19 cellular contexts compared by ENCODE assay signal in genomic region chr3:123693584-123693983, GRCh38.
DNase-seq lines count a peak whose midpoint lies in the region; ATAC-seq and TF ChIP-seq lines count a peak whose summit lies in the region.
"Had no signal": no experiment of that assay in that cellular context is flagged by ENCODE, and none has a peak within 500 bp of the region (broad histone marks: within the 10 kb centered on the region; RNA-seq: fewer than 3 reads in every experiment).

No MANE protein-coding gene starts in this region.

- H3K9me3 ChIP-seq in heart right ventricle (no peaks in the 10 kb centered on the region), osteoblast (ENCODE audit: low read depth, low read length) (no peaks in the 10 kb centered on the region), uterus (no peaks in the 10 kb centered on the region)
- H3K9me3 ChIP-seq: MG63 had no signal

- 75 to 91% methylated on average over 2 of the region's 2 CpGs for WGBS in heart right ventricle, 2 donors

- intact Hi-C loops in heart right ventricle (cut with DNase I), result loop anchor here in 1 of 10 donors (5.0 kb wide), 1 partner anchor 36 kb away; no protein-coding TSS in a partner anchor
- intact Hi-C loops in left cardiac atrium (cut with DNase I), result no loop called here
- intact Hi-C loops in dendritic cell treated with granulocyte-macrophage colony-stimulating factor and Interleukin-4, amounts not matched to agents 40 ng/mL and 50 ng/mL, for 4 days (cut with micrococcal nuclease), result no loop called here
- intact Hi-C loops in uterus (cut with DNase I; ENCODE audit: low total_unique reads), result no loop called here

- no peaks in the 10 kb centered on the region for H3K9me3 Mint-ChIP-seq in dendritic cell treated with granulocyte-macrophage colony-stimulating factor and Interleukin-4, amounts not matched to agents 40 ng/mL and 50 ng/mL, for 4 days
- H3K9me3 Mint-ChIP-seq: type B pancreatic cell had no signal

- ATAC-seq in heart right ventricle (no peak), left cardiac atrium (no peak), HG03457 (IDR thresholded peaks at IDR 0.05; ENCODE audit: unreplicated experiment) (no peak), HG02642 (IDR thresholded peaks at IDR 0.05; ENCODE audit: poor library complexity, unreplicated experiment) (no peak)
- ATAC-seq: left lobe of liver, sciatic nerve had no signal

- TF ChIP-seq CTCF in heart right ventricle (IDR thresholded peaks at IDR 0.05) (no peak), osteoblast (IDR thresholded peaks at IDR 0.05; ENCODE audit: extremely low read depth, low read depth, low read length) (no peak), uterus (IDR thresholded peaks at IDR 0.05) (no peak)

- H3K36me3 ChIP-seq in heart right ventricle, result no peaks in the 10 kb centered on the region
- peaks cover 75% of the 10 kb centered on the region for H3K36me3 ChIP-seq in osteoblast (ENCODE audit: insufficient read depth, low read length)
- no peaks in the 10 kb centered on the region for H3K36me3 ChIP-seq in uterus
- H3K36me3 ChIP-seq: MG63 had no signal

- no peak for TF ChIP-seq POLR2A in uterus (IDR thresholded peaks at IDR 0.05)

- H4K20me1 ChIP-seq in osteoblast (ENCODE audit: insufficient read depth, low read length), result no peaks in the 10 kb centered on the region

- peaks cover 18% of the 10 kb centered on the region for H3K79me2 ChIP-seq in osteoblast (ENCODE audit: insufficient read depth, low read length)

- H3K27ac ChIP-seq in heart right ventricle (peak overlapping the region in 9 of 10 donors; percentile 43 to 85 (median 74)), osteoblast (ENCODE audit: low read depth, low read length) (peak overlapping the region; percentile 45), uterus (peak overlapping the region; percentile 90 to 96)

- no peak overlapping the region for H3K4me3 Mint-ChIP-seq in dendritic cell treated with granulocyte-macrophage colony-stimulating factor and Interleukin-4, amounts not matched to agents 40 ng/mL and 50 ng/mL, for 4 days

- H3K4me1 Mint-ChIP-seq in dendritic cell treated with granulocyte-macrophage colony-stimulating factor and Interleukin-4, amounts not matched to agents 40 ng/mL and 50 ng/mL, for 4 days (ENCODE audit: low read depth), result peaks cover 55% of the 10 kb centered on the region

- peak overlapping the region; percentile 91 for H3K27ac Mint-ChIP-seq in dendritic cell treated with granulocyte-macrophage colony-stimulating factor and Interleukin-4, amounts not matched to agents 40 ng/mL and 50 ng/mL, for 4 days
- H3K27ac Mint-ChIP-seq: type B pancreatic cell had no signal

- H3K36me3 Mint-ChIP-seq in dendritic cell treated with granulocyte-macrophage colony-stimulating factor and Interleukin-4, amounts not matched to agents 40 ng/mL and 50 ng/mL, for 4 days (ENCODE audit: low read depth), result no peaks in the 10 kb centered on the region

- no peak for DNase-seq in heart right ventricle
- no peak for DNase-seq in left cardiac atrium
- no peak for DNase-seq in osteoblast (ENCODE audit: insufficient read length, low spot score, missing footprints)
- no peak for DNase-seq in uterus
- no peak for DNase-seq in GM03348 (ENCODE audit: low spot score)
- DNase-seq: ACHN; activated effector memory CD4-positive, alpha-beta T cell treated with Interleukin-2 at 50 U/mL for 16 hours; dorsolateral prefrontal cortex; GOT3; MG63; NCI-H2081; NCI-H526 treated with DMSO at 0.1 percent for 48 hours; stimulated activated CD4-positive, alpha-beta T cell treated with anti-CD3 and anti-CD28 coated beads, Interleukin-4, amount 100 ng/mL, for 24 hours had no signal

- no peaks in the 10 kb centered on the region for H3K27me3 ChIP-seq in heart right ventricle
- no peaks in the 10 kb centered on the region for H3K27me3 ChIP-seq in osteoblast (ENCODE audit: insufficient read depth, low read length)
- no peaks in the 10 kb centered on the region for H3K27me3 ChIP-seq in uterus
- H3K27me3 ChIP-seq: dorsolateral prefrontal cortex, MG63 had no signal

- H3K27me3 Mint-ChIP-seq in dendritic cell treated with granulocyte-macrophage colony-stimulating factor and Interleukin-4, amounts not matched to agents 40 ng/mL and 50 ng/mL, for 4 days, result no peaks in the 10 kb centered on the region

- no peak overlapping the region for H3K4me3 ChIP-seq in heart right ventricle
- H3K4me3 ChIP-seq in osteoblast (ENCODE audit: insufficient read depth, low read length), result no peak overlapping the region
- no peak overlapping the region for H3K4me3 ChIP-seq in uterus
- H3K4me3 ChIP-seq: dorsolateral prefrontal cortex, MG63 had no signal

- H2AFZ ChIP-seq in osteoblast (ENCODE audit: low read length), result no peak overlapping the region

- H3K4me2 ChIP-seq in osteoblast (ENCODE audit: insufficient read depth, low read length), result no peak overlapping the region

- H3K4me1 ChIP-seq in heart right ventricle (peaks cover 13 to 79% (median 54%) of the 10 kb centered on the region in 9 donors), osteoblast (ENCODE audit: insufficient read depth, low read length) (peaks cover 35% of the 10 kb centered on the region), uterus (peaks cover 36 to 66% of the 10 kb centered on the region in 2 donors)
